In genomic region chr17:45318561-45319230, GRCh38 we compare ENCODE assay signal across 14 cellular contexts. TPM values are rescaled to one million over a fixed set of nuclear protein-coding genes. Genes with fewer than 3 reads are reported as not detected.
DNase-seq lines count a peak whose midpoint lies in the region; ATAC-seq and TF ChIP-seq lines count a peak whose summit lies in the region.
"Had no signal": no experiment of that assay in that cellular context is flagged by ENCODE, and none has a peak within 500 bp of the region (broad histone marks: within the 10 kb centered on the region; RNA-seq: fewer than 3 reads in every experiment).

No MANE protein-coding gene starts in this region.

- CTCF ChIA-PET in Panc1 (lab: Charles Lee), result interaction anchor here (0.6 kb wide), 1 partner anchor 36 kb away, joined by 8 read pairs; no protein-coding TSS in a partner anchor

- peak; percentile 15 for DNase-seq in NCI-H2171 treated with DMSO at 0.1 percent for 48 hours (lab: John Stamatoyannopoulos, UW)
- no peak for DNase-seq in NCI-H2171 (lab: John Stamatoyannopoulos, UW)
- no peak for DNase-seq in Panc1 (ENCODE audit: low read depth, low spot score)
- no peak for DNase-seq in effector memory CD4-positive, alpha-beta T cell
- DNase-seq in sigmoid colon, result no peak
- no peak for DNase-seq in HT-29 (ENCODE audit: low spot score)
- DNase-seq in putamen (ENCODE audit: low spot score), result no peak
- no peak for DNase-seq in SHP77 (lab: John Stamatoyannopoulos, UW)
- DNase-seq: activated CD4-positive, alpha-beta T cell treated with anti-CD3 and anti-CD28 coated beads for 4 hours; NCI-H1105; stimulated activated CD4-positive, alpha-beta T cell treated with anti-CD3 and anti-CD28 coated beads, Interleukin-2, amount 100 ng/mL, for 48 hours; tibial artery had no signal

- POLR2A ChIA-PET in Panc1 (lab: Charles Lee), result interaction anchor here (1.0 kb wide), 1 partner anchor 66 kb away, joined by 3 read pairs; no protein-coding TSS in a partner anchor

- H3K4me1 ChIP-seq in Panc1 (ENCODE audit: control insufficient read depth, insufficient read depth, low read length) (peaks cover 47% of the 10 kb centered on the region), sigmoid colon (peaks cover 2 to 74% (median 59%) of the 10 kb centered on the region in 4 donors)
- peaks cover 58% of the 10 kb centered on the region for H3K4me1 ChIP-seq in effector memory CD4-positive, alpha-beta T cell (ENCODE audit: control insufficient read depth, insufficient read depth, low read length, poor library complexity, severe bottlenecking)

- no peak for TF ChIP-seq POLR2A in sigmoid colon (IDR thresholded peaks at IDR 0.05)

- no peak for ATAC-seq in Panc1

- intact Hi-C loops in Panc1 (cut with micrococcal nuclease; ENCODE audit: unreplicated experiment), result loop anchor here (5.0 kb wide), 1 partner anchor 64 kb away; no protein-coding TSS in a partner anchor
- intact Hi-C loops in sigmoid colon (cut with DNase I), result loop anchor here (2.0 to 5.0 kb wide), 3 partner anchors 36 to 171 kb away; partner anchors contain the start of genes FMNL1 and HEXIM1

- TF ChIP-seq EP300 in sigmoid colon (IDR thresholded peaks at IDR 0.05), result no peak

- H3K36me3 ChIP-seq in Panc1 (ENCODE audit: control insufficient read depth, insufficient read depth, low read length), result peaks cover 4% of the 10 kb centered on the region
- no peaks in the 10 kb centered on the region for H3K36me3 ChIP-seq in effector memory CD4-positive, alpha-beta T cell (ENCODE audit: control insufficient read depth, insufficient read depth, low read length)
- H3K36me3 ChIP-seq in sigmoid colon, result no peaks in the 10 kb centered on the region
- H3K36me3 ChIP-seq: cardiac muscle cell, tibial artery had no signal

- peak overlapping the region; percentile 99 for H3K27ac ChIP-seq in Panc1 (ENCODE audit: low read length)
- H3K27ac ChIP-seq in effector memory CD4-positive, alpha-beta T cell (ENCODE audit: insufficient read depth, low read length, poor library complexity, severe bottlenecking), result peak overlapping the region; percentile 68
- H3K27ac ChIP-seq in sigmoid colon, result peak overlapping the region in 3 of 4 donors; percentile 96 to 98 (median 98)
- H3K27ac ChIP-seq: cardiac muscle cell had no signal

- TF ChIP-seq CTCF in Panc1 (IDR thresholded peaks at IDR 0.05) (no peak), sigmoid colon (IDR thresholded peaks at IDR 0.05) (no peak)

- no peaks in the 10 kb centered on the region for H3K27me3 ChIP-seq in Panc1 (ENCODE audit: control insufficient read depth, insufficient read depth, low read length)
- H3K27me3 ChIP-seq in effector memory CD4-positive, alpha-beta T cell (replicated peaks; ENCODE audit: control insufficient read depth, insufficient read depth, low read length, poor library complexity, severe bottlenecking), result no peaks in the 10 kb centered on the region
- no peaks in the 10 kb centered on the region for H3K27me3 ChIP-seq in sigmoid colon
- H3K27me3 ChIP-seq: cardiac muscle cell, tibial artery had no signal

- in situ Hi-C loops in Panc1 (cut with HindIII; ENCODE audit: low pct_unique_long_range_greater_than_20kb, low sequenced_read_pairs), result no loop called here

- 36 to 79% methylated on average over 7 of the region's 7 CpGs for whole genome bisulfite sequencing in sigmoid colon, 2 donors

- H3K4me3 ChIP-seq in Panc1 (ENCODE audit: low read depth in 2 of 2, low read length in 2 of 2) (peak overlapping the region in 1 of 2 experiments; percentile 69; a peak in 2 of 4 replicates), sigmoid colon (no peak overlapping the region)
- H3K4me3 ChIP-seq in effector memory CD4-positive, alpha-beta T cell (ENCODE audit: insufficient read depth, low read depth, low read length, poor library complexity, severe bottlenecking), result no peak overlapping the region
- H3K4me3 ChIP-seq: cardiac muscle cell, tibial artery had no signal

- no peaks in the 10 kb centered on the region for H3K9me3 ChIP-seq in Panc1 (ENCODE audit: control insufficient read depth, insufficient read depth, low read depth, low read length)
- no peaks in the 10 kb centered on the region for H3K9me3 ChIP-seq in effector memory CD4-positive, alpha-beta T cell (ENCODE audit: control insufficient read depth, low read length)
- H3K9me3 ChIP-seq in sigmoid colon, result no peaks in the 10 kb centered on the region
- H3K9me3 ChIP-seq: tibial artery had no signal

- BruUV-seq in Panc1 (replicated peaks; lab: Mats Ljungman, UMichigan), result no TSS peak

RNA-seq across cellular contexts. Expression of gene MAP3K14, which starts 1.9 kb away (rescaled TPM):
- total RNA-seq in Panc1 (2021; ENCODE audit: unreplicated experiment) (80.8 TPM), sigmoid colon (10 to 100 TPM in 3 of 4 donors, 1 to 10 TPM in 1; 9.2 to 28.5 (median 14.1) TPM)
- 60.3 TPM for polyA plus RNA-seq in Panc1 (2012; ENCODE audit: insufficient read length)
- 10 to 100 TPM in 1 of 3 donors, 1 to 10 TPM in 2; 7.2 to 20.8 (median 9.0) TPM for polyA plus RNA-seq in sigmoid colon
- 5.9 and 6.2 TPM in 2 replicates for total RNA-seq in HT-29 (2014; rRNA removed; shearing (Covaris generic))

RNA-seq across cellular contexts. Expression of gene SPATA32, which starts 56.8 kb away (rescaled TPM):
- total RNA-seq in Panc1 (2021; ENCODE audit: unreplicated experiment) (0.26 TPM), sigmoid colon (not detected)
- 0.17 TPM for polyA plus RNA-seq in Panc1 (2012; ENCODE audit: insufficient read length)
- under 1 TPM in 1 of 3 donors, not detected in 2; 0.07 TPM for polyA plus RNA-seq in sigmoid colon
- not detected in 2 replicates for total RNA-seq in HT-29 (2014; rRNA removed; shearing (Covaris generic))
- total RNA-seq: glomerular endothelial cell had no signal
- polyA plus RNA-seq: cardiac muscle cell had no signal
